8 cellular contexts compared by ENCODE assay signal in genomic region chr6:151690303-151690702, GRCh38.
DNase-seq lines count a peak whose midpoint lies in the region; ATAC-seq and TF ChIP-seq lines count a peak whose summit lies in the region.

No MANE protein-coding gene starts in this region.

- peak overlapping the region in 1 of 2 donors; percentile 63 for H3K27ac Mint-ChIP-seq in stimulated activated naive CD8-positive, alpha-beta T cell treated with anti-CD3 and anti-CD28 coated beads, Interleukin-15, amount 100 ng/mL, for 72 hours

- no peak overlapping the region for H3K4me2 ChIP-seq in PC-9

- H3K27me3 ChIP-seq in PC-9 (ENCODE audit: insufficient read depth, low read depth), result no peaks in the 10 kb centered on the region

- no peaks in the 10 kb centered on the region for H3K9me3 Mint-ChIP-seq in stimulated activated naive CD8-positive, alpha-beta T cell treated with anti-CD3 and anti-CD28 coated beads, Interleukin-15, amount 100 ng/mL, for 72 hours

- no peaks in the 10 kb centered on the region for H3K9me2 ChIP-seq in PC-9 (ENCODE audit: insufficient read depth)

- H3K9me3 ChIP-seq in PC-9 (ENCODE audit: insufficient read depth, low read depth), result no peaks in the 10 kb centered on the region

- no peak for DNase-seq in PC-9
- DNase-seq in germinal center (ENCODE audit: low spot score), result peak; percentile 35
- DNase-seq in stimulated activated naive CD8-positive, alpha-beta T cell treated with anti-CD3 and anti-CD28 coated beads, Interleukin-15, amount 100 ng/mL, for 72 hours, result no peak
- no peak for DNase-seq in mucosa of gallbladder (ENCODE audit: low spot score)
- DNase-seq in amniotic stem cell (lab: John Stamatoyannopoulos, UW), result no peak
- DNase-seq in activated CD8-positive, alpha-beta memory T cell treated with anti-CD3 and anti-CD28 coated beads for 24 hours, result no peak

- no peaks in the 10 kb centered on the region for H3K4me1 ChIP-seq in PC-9 (replicated peaks; ENCODE audit: insufficient read depth)

- no peaks in the 10 kb centered on the region for H3F3A ChIP-seq in PC-9 (ENCODE audit: insufficient read depth, low read depth)

- no peaks in the 10 kb centered on the region for H3K79me2 ChIP-seq in PC-9 (ENCODE audit: low read depth)

- ATAC-seq in GM19395 (IDR thresholded peaks at IDR 0.05; ENCODE audit: unreplicated experiment) (peak; percentile 36), GM18907 (IDR thresholded peaks at IDR 0.05; ENCODE audit: unreplicated experiment) (no peak)
- ATAC-seq in stimulated activated naive CD8-positive, alpha-beta T cell treated with anti-CD3 and anti-CD28 coated beads, Interleukin-15, amount 100 ng/mL, for 72 hours, result no peak

- intact Hi-C loops in PC-9 (cut with micrococcal nuclease; ENCODE audit: unreplicated experiment), result no loop called here

- H3K4me3 ChIP-seq in PC-9, result no peak overlapping the region

- CTCF ChIA-PET in PC-9 (lab: Charles Lee), result interaction anchor here (0.6 to 0.8 kb wide), 2 partner anchors 577 to 1364 kb away, joined by 3 read pairs; no protein-coding TSS in a partner anchor

- POLR2A ChIA-PET in PC-9 (lab: Charles Lee; ENCODE audit: unreplicated experiment), result interaction anchor here (0.6 kb wide), 1 partner anchor 17 kb away, joined by 3 read pairs; no protein-coding TSS in a partner anchor

- peak overlapping the region; percentile 23; the same call in 1 of the 2 replicates for H2AFZ ChIP-seq in PC-9

- H3K36me3 ChIP-seq in PC-9 (ENCODE audit: low read depth), result no peaks in the 10 kb centered on the region

- H3K27me3 Mint-ChIP-seq in stimulated activated naive CD8-positive, alpha-beta T cell treated with anti-CD3 and anti-CD28 coated beads, Interleukin-15, amount 100 ng/mL, for 72 hours, result no peaks in the 10 kb centered on the region

- no peak for TF ChIP-seq CTCF in PC-9 (conservative IDR thresholded peaks at IDR 0.05)

- peaks cover 10% of the 10 kb centered on the region for H3K4me1 Mint-ChIP-seq in stimulated activated naive CD8-positive, alpha-beta T cell treated with anti-CD3 and anti-CD28 coated beads, Interleukin-15, amount 100 ng/mL, for 72 hours

- BruUV-seq in PC-9 (replicated peaks; lab: Mats Ljungman, UMichigan), result no TSS peak

- H3K27ac ChIP-seq in PC-9, result no peak overlapping the region

- H3K4me3 Mint-ChIP-seq in stimulated activated naive CD8-positive, alpha-beta T cell treated with anti-CD3 and anti-CD28 coated beads, Interleukin-15, amount 100 ng/mL, for 72 hours, result peak overlapping the region; percentile 66 to 71

- no peaks in the 10 kb centered on the region for H4K20me1 ChIP-seq in PC-9 (ENCODE audit: insufficient read depth)
